In the genomic region with DNA sequence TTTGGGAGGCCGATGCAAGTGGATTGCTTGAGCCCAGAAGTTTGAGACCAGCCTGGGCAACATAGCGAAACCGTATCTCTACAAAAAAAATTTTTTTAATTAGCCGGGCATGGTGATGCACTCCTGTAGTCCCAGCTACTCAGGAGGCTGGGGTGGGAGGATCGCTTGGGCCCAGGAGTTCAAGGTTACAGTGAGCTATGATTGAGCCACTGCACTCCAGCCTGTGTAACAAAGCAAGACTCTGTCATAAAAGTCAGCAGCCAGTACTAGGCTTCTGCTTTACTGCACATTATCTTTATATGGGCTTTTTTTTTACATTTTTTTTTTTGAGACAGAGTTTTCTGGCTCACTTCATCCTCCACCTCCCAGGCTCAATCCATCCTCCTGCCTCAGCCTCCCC, we compare ENCODE assay signal across 11 cellular contexts. TPM values are rescaled to one million over a fixed set of nuclear protein-coding genes. Genes with fewer than 3 reads are reported as not detected.
"Had no signal": no experiment of that assay in that cellular context is flagged by ENCODE, and none has a peak within 500 bp of the region (broad histone marks: within the 10 kb centered on the region; RNA-seq: fewer than 3 reads in every experiment).

No MANE protein-coding gene starts in this region.

- H3K4me3 Mint-ChIP-seq: HFFc6 had no signal

- H3K9me3 ChIP-seq: HAP-1 had no signal

- H3K27ac Mint-ChIP-seq: HFFc6 had no signal

- DNase-seq: GM23248, GOT3, H7, HFFc6, IMR-90, KG1 had no signal

- H3K27ac ChIP-seq: GM23248, HL-60 had no signal

- H3K4me1 ChIP-seq: HAP-1 had no signal

- ATAC-seq: HCT116, K562 had no signal

- H3K36me3 ChIP-seq: HAP-1 had no signal

- H2AFZ ChIP-seq: GM23248 had no signal

- FAIRE-seq: K562 had no signal

- H3K4me3 ChIP-seq: GM23248, HAP-1, K562 had no signal

- H3K9ac ChIP-seq: GM23248 had no signal

RNA-seq across cellular contexts. Expression of a gene that starts 9.4 kb away (rescaled TPM):
- total RNA-seq: GM23248, H7, HFFc6, HT1080, IMR-90, K562 had no signal
- polyA plus RNA-seq: GM23248, IMR-90 had no signal

RNA-seq across cellular contexts. Expression of a gene that starts 40.5 kb away (rescaled TPM):
- total RNA-seq: GM23248 had no signal
- polyA plus RNA-seq: GM23248 had no signal
